Comparison of ENCODE assay signal across 20 cellular contexts in the genomic region with DNA sequence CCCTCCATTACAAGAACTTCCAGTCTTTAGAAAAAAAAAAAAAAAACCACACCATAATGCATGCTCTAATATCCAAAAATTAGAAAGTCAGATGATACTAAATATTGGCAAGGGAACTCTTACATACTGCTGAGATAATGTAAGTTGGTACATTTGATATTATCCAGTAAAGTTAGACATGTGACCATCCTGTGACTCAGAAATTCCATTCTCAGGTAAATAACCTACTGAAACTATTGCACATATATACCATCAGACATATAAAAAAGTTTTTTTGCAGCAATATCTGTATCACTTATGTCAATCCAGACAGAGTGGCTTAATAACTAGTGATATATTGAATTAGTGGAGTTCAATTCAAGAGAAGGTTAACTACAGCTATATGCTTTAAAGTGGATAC.
DNase-seq lines count a peak whose midpoint lies in the region; ATAC-seq and TF ChIP-seq lines count a peak whose summit lies in the region.
"Had no signal": no experiment of that assay in that cellular context is flagged by ENCODE, and none has a peak within 500 bp of the region (broad histone marks: within the 10 kb centered on the region; RNA-seq: fewer than 3 reads in every experiment).

No MANE protein-coding gene starts in this region.

- no peak overlapping the region for H3K27ac Mint-ChIP-seq in stimulated activated naive B cell treated with anti-CD40 and anti-IgM and Interleukin-4, amounts not matched to agents 10 μg/mL and 1 μg/mL and 100 μg/mL, for 72 hours
- H3K27ac Mint-ChIP-seq: CD4-positive, CD25-positive, alpha-beta regulatory T cell; CD8-positive, alpha-beta memory T cell had no signal

- no peaks in the 10 kb centered on the region for H3K4me1 Mint-ChIP-seq in stimulated activated naive B cell treated with anti-CD40 and anti-IgM and Interleukin-4, amounts not matched to agents 10 μg/mL and 1 μg/mL and 100 μg/mL, for 72 hours
- H3K4me1 Mint-ChIP-seq: CD4-positive, CD25-positive, alpha-beta regulatory T cell; CD8-positive, alpha-beta memory T cell had no signal

- H3K4me3 ChIP-seq in epithelial cell of esophagus (ENCODE audit: low read length) = no peak overlapping the region
- H3K4me3 ChIP-seq: GM12878, GM23248, HAP-1 had no signal

- ATAC-seq in HG03045 (IDR thresholded peaks at IDR 0.05; ENCODE audit: unreplicated experiment) = no peak
- ATAC-seq in stimulated activated naive B cell treated with anti-CD40 and anti-IgM and Interleukin-4, amounts not matched to agents 10 μg/mL and 1 μg/mL and 100 μg/mL, for 72 hours (replicated peaks) = no peak
- ATAC-seq: GM12878 had no signal

- H3K36me3 Mint-ChIP-seq in stimulated activated naive B cell treated with anti-CD40 and anti-IgM and Interleukin-4, amounts not matched to agents 10 μg/mL and 1 μg/mL and 100 μg/mL, for 72 hours = no peaks in the 10 kb centered on the region
- H3K36me3 Mint-ChIP-seq: CD4-positive, CD25-positive, alpha-beta regulatory T cell; CD8-positive, alpha-beta memory T cell had no signal

- H3K4me3 Mint-ChIP-seq in stimulated activated naive B cell treated with anti-CD40 and anti-IgM and Interleukin-4, amounts not matched to agents 10 μg/mL and 1 μg/mL and 100 μg/mL, for 72 hours = no peak overlapping the region
- H3K4me3 Mint-ChIP-seq: CD4-positive, CD25-positive, alpha-beta regulatory T cell; CD8-positive, alpha-beta memory T cell had no signal

- no peak for TF ChIP-seq CTCF in epithelial cell of esophagus (IDR thresholded peaks at IDR 0.05; ENCODE audit: insufficient read depth, low read depth, low read length, missing control alignments)

- no peaks in the 10 kb centered on the region for H3K27me3 Mint-ChIP-seq in stimulated activated naive B cell treated with anti-CD40 and anti-IgM and Interleukin-4, amounts not matched to agents 10 μg/mL and 1 μg/mL and 100 μg/mL, for 72 hours
- H3K27me3 Mint-ChIP-seq: CD4-positive, CD25-positive, alpha-beta regulatory T cell; CD8-positive, alpha-beta memory T cell had no signal

- H3K9me3 Mint-ChIP-seq in stimulated activated naive B cell treated with anti-CD40 and anti-IgM and Interleukin-4, amounts not matched to agents 10 μg/mL and 1 μg/mL and 100 μg/mL, for 72 hours = no peaks in the 10 kb centered on the region
- H3K9me3 Mint-ChIP-seq: CD8-positive, alpha-beta memory T cell had no signal

- peak; percentile 31 for DNase-seq in NCI-H226
- peak; percentile 1 for DNase-seq in SW480 (ENCODE audit: low spot score)
- peak; percentile 80 for DNase-seq in epithelial cell of esophagus (ENCODE audit: low read depth)
- peak; percentile 23 for DNase-seq in kidney tubule cell (ENCODE audit: low spot score)
- DNase-seq in stimulated activated naive B cell treated with anti-CD40 and anti-IgM and Interleukin-4, amounts not matched to agents 10 μg/mL and 1 μg/mL and 100 μg/mL, for 72 hours = no peak
- no peak for DNase-seq in NCI-H1092 (lab: John Stamatoyannopoulos, UW)
- DNase-seq: ACHN; BE2C; C1 segment of cervical spinal cord; CD4-positive, CD25-positive, alpha-beta regulatory T cell; CD8-positive, alpha-beta memory T cell; COR-L47; DMS 273 treated with DMSO at 0.1 percent for 48 hours; DMS53; DND-41; EL; GM23248 had no signal

Comparison
In these comparisons a context has a peak if more than half of its experiments do, and no peak if none do; other contexts are left out.
1. DNase-seq: peak in NCI-H226 (single experiment), SW480 (single experiment), epithelial cell of esophagus (single experiment) and kidney tubule cell (single experiment); none in stimulated activated naive B cell treated with anti-CD40 and anti-IgM and Interleukin-4, amounts not matched to agents 10 μg/mL and 1 μg/mL and 100 μg/mL, for 72 hours (single experiment) and NCI-H1092 (single experiment).